Comparison of ENCODE assay signal across 1 cellular context in genomic region chr1:212221801-212222200, GRCh38.
TF ChIP-seq lines count a peak whose summit lies in the region.

No MANE protein-coding gene starts in this region.

TF ChIP-seq in K562, 482 proteins besides CTCF, POLR2A, EP300 and RAD21 (continued from another document and continues in another):
- TF ChIP-seq RREB1 (CRISPR knock-in tag; IDR thresholded peaks at IDR 0.05) (no peak), WHSC1 (IDR thresholded peaks at IDR 0.05; ENCODE audit: low read length) (no peak), ZNF592 (IDR thresholded peaks at IDR 0.05) (peak; percentile 30; the same call in 1 of the 2 replicates), ZBTB2 (IDR thresholded peaks at IDR 0.05) (no peak), MAZ (CRISPR knock-in tag; conservative IDR thresholded peaks at IDR 0.05 in 1 of 2, IDR thresholded peaks at IDR 0.05 in 1 of 2) (no peak), MAFF (IDR thresholded peaks at IDR 0.05; ENCODE audit: low read length) (peak; percentile 42; the same call in 1 of the 2 replicates), ARID3A (IDR thresholded peaks at IDR 0.05; ENCODE audit: borderline replicate concordance, low read depth, low read length) (no peak), ZC3H4 (CRISPR knock-in tag; IDR thresholded peaks at IDR 0.05; ENCODE audit: borderline replicate concordance) (no peak), MECOM (CRISPR knock-in tag; IDR thresholded peaks at IDR 0.05) (no peak), USF2 (CRISPR knock-in tag; IDR thresholded peaks at IDR 0.05) (no peak), ZFP30 (CRISPR knock-in tag; IDR thresholded peaks at IDR 0.05; ENCODE audit: borderline replicate concordance) (no peak), FOXJ3 (CRISPR knock-in tag; IDR thresholded peaks at IDR 0.05) (no peak), ZC3H8 (IDR thresholded peaks at IDR 0.05) (no peak), ZNF280A (IDR thresholded peaks at IDR 0.05; ENCODE audit: low read depth, partially characterized antibody) (no peak), GTF2B (IDR thresholded peaks at IDR 0.05; ENCODE audit: extremely low read depth, insufficient read length) (no peak), RCOR1 (IDR thresholded peaks at IDR 0.05; ENCODE audit: borderline replicate concordance in 1 of 2, low read depth in 2 of 2, low read length in 2 of 2) (peak in 1 of 2 experiments; percentile 24; a peak in 1 of 4 replicates), L3MBTL2 (IDR thresholded peaks at IDR 0.05) (0 out of 2 replicates have a peak, but pooled peaks have one; percentile 25), CBFA2T3 (IDR thresholded peaks at IDR 0.05) (peak; percentile 53; the same call in 1 of the 2 replicates), TAF7 (tag; IDR thresholded peaks at IDR 0.05) (no peak), YY1 (IDR thresholded peaks at IDR 0.05; ENCODE audit: borderline replicate concordance in 1 of 3, control insufficient read depth in 1 of 3, extremely low read depth in 1 of 3, insufficient read depth in 3 of 3, insufficient read length in 1 of 3, insufficient replicate concordance in 2 of 3, low read depth in 1 of 3, low read length in 2 of 3) (peak in 1 of 3 experiments; percentile 16), STAT6 (CRISPR knock-in tag; IDR thresholded peaks at IDR 0.05) (no peak), ATF4 (CRISPR knock-in tag; IDR thresholded peaks at IDR 0.05) (no peak), ZNF134 (CRISPR knock-in tag; conservative IDR thresholded peaks at IDR 0.05) (no peak), HDAC2 (IDR thresholded peaks at IDR 0.05) (no peak), MAFG (tag; conservative IDR thresholded peaks at IDR 0.05) (peak; percentile 77), MYBL2 (IDR thresholded peaks at IDR 0.05; ENCODE audit: low read depth) (no peak), MYBL2 (CRISPR knock-in tag; IDR thresholded peaks at IDR 0.05; ENCODE audit: borderline replicate concordance) (no peak), KAT8 (IDR thresholded peaks at IDR 0.05; ENCODE audit: low read depth) (no peak), ZNF197 (CRISPR knock-in tag; IDR thresholded peaks at IDR 0.05; ENCODE audit: low read depth) (no peak), ZNF785 (CRISPR knock-in tag; IDR thresholded peaks at IDR 0.05) (no peak), SPI1 (IDR thresholded peaks at IDR 0.05; ENCODE audit: borderline replicate concordance, low read depth, low read length) (no peak), HIVEP1 (CRISPR knock-in tag; IDR thresholded peaks at IDR 0.05) (no peak), ZNF263 (CRISPR knock-in tag; IDR thresholded peaks at IDR 0.05; ENCODE audit: borderline replicate concordance) (no peak), MAFK (IDR thresholded peaks at IDR 0.05; ENCODE audit: low read length) (peak; percentile 61; the same call in 1 of the 2 replicates), NR4A1 (CRISPR knock-in tag; IDR thresholded peaks at IDR 0.05) (no peak), NR4A1 (tag; IDR thresholded peaks at IDR 0.05) (0 out of 2 replicates have a peak, but pooled peaks have one; percentile 49), E2F6 (IDR thresholded peaks at IDR 0.05; ENCODE audit: borderline replicate concordance in 1 of 2, extremely low read depth in 1 of 2, insufficient read depth in 1 of 2, insufficient read length in 1 of 2, low read depth in 1 of 2, low read length in 1 of 2, poor library complexity in 1 of 2, severe bottlenecking in 1 of 2) (no peak), ZNF324 (CRISPR knock-in tag; IDR thresholded peaks at IDR 0.05) (no peak)
